In the genomic region with DNA sequence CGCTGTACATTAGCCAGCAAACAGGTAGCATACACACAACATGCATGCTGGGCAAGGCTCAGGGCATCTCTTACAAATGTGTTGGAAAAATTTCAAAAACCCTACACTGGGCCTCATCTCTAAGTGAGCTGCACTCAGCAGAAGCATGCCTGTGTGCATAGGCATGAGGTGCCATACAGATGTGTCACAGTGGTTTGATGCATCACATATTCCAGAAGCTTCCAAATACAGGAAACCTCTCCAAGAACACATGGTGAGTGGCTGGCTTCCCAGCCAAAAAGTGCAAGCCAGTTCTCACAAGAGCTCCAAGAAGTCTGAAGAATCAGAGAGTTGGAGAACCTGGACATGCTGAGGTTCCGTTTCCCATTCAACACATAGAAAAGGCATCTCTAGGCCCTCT, we compare ENCODE assay signal across 12 cellular contexts. TPM values are rescaled to one million over a fixed set of nuclear protein-coding genes. Genes with fewer than 3 reads are reported as not detected.
DNase-seq lines count a peak whose midpoint lies in the region; ATAC-seq and TF ChIP-seq lines count a peak whose summit lies in the region.
"Had no signal": no experiment of that assay in that cellular context is flagged by ENCODE, and none has a peak within 500 bp of the region (broad histone marks: within the 10 kb centered on the region; RNA-seq: fewer than 3 reads in every experiment).

No MANE protein-coding gene starts in this region.

- H3K36me3 ChIP-seq in adrenal gland (replicated peaks in 1 of 2) (peaks cover 0 to 100% of the 10 kb centered on the region in 2 donors), thyroid gland (peaks cover 64 to 84% of the 10 kb centered on the region in 2 donors), MM.1S (replicated peaks; ENCODE audit: insufficient read depth, low read length) (peaks cover 13% of the 10 kb centered on the region)

- ATAC-seq in activated T-cell treated with anti-CD3 and anti-CD28 coated beads, Interleukin-2, amount 50 U/mL, for 72 hours (replicated peaks in 1 of 2), result no peak
- ATAC-seq in HG02970 (IDR thresholded peaks at IDR 0.05; ENCODE audit: low FRiP score, unreplicated experiment), result no peak

- TF ChIP-seq POLR2A in adrenal gland (IDR thresholded peaks at IDR 0.05) (no peak), thyroid gland (IDR thresholded peaks at IDR 0.05) (no peak)

- peaks cover 37% of the 10 kb centered on the region for H3F3A ChIP-seq in MM.1S (ENCODE audit: insufficient read depth, low read length)

- H3K9me2 ChIP-seq in MM.1S (replicated peaks; ENCODE audit: insufficient read depth, low read length), result no peaks in the 10 kb centered on the region

- H3K27me3 ChIP-seq in adrenal gland (no peaks in the 10 kb centered on the region), thyroid gland (no peaks in the 10 kb centered on the region), MM.1S (replicated peaks; ENCODE audit: insufficient read depth, low read length) (no peaks in the 10 kb centered on the region)

- H4K20me1 ChIP-seq in MM.1S (ENCODE audit: insufficient read depth, low read length), result no peaks in the 10 kb centered on the region

- H3K4me1 ChIP-seq in adrenal gland (replicated peaks in 1 of 2), result peaks cover 45 to 100% of the 10 kb centered on the region in 2 donors
- peaks cover 54 to 98% of the 10 kb centered on the region in 2 donors for H3K4me1 ChIP-seq in thyroid gland
- H3K4me1 ChIP-seq in MM.1S (ENCODE audit: low read length), result peaks cover 46% of the 10 kb centered on the region

- peaks cover 81% of the 10 kb centered on the region for H3K79me2 ChIP-seq in MM.1S (ENCODE audit: low read length)

- H3K27me3 Mint-ChIP-seq in activated T-cell treated with anti-CD3 and anti-CD28 coated beads, Interleukin-2, amount 50 U/mL, for 72 hours (ENCODE audit: low read depth), result no peaks in the 10 kb centered on the region

- intact Hi-C loops in adrenal gland (cut with DNase I) (no loop called here), thyroid gland (cut with DNase I) (no loop called here)

- H3K4me3 Mint-ChIP-seq in activated T-cell treated with anti-CD3 and anti-CD28 coated beads, Interleukin-2, amount 50 U/mL, for 72 hours, result no peak overlapping the region
- H3K4me3 Mint-ChIP-seq: mesothelial cell of epicardium had no signal

- peaks cover 4 to 12% of the 10 kb centered on the region in 2 donors for H3K36me3 Mint-ChIP-seq in activated T-cell treated with anti-CD3 and anti-CD28 coated beads, Interleukin-2, amount 50 U/mL, for 72 hours (ENCODE audit: insufficient read depth in 2 of 2)
- H3K36me3 Mint-ChIP-seq: mesothelial cell of epicardium had no signal

- TF ChIP-seq CTCF in adrenal gland (IDR thresholded peaks at IDR 0.05) (no peak), thyroid gland (IDR thresholded peaks at IDR 0.05) (no peak), MM.1S (IDR thresholded peaks at IDR 0.05; ENCODE audit: low read length) (no peak)

- H3K4me1 Mint-ChIP-seq in activated T-cell treated with anti-CD3 and anti-CD28 coated beads, Interleukin-2, amount 50 U/mL, for 72 hours (ENCODE audit: low read depth), result peaks cover 48% of the 10 kb centered on the region

- H3K4me3 ChIP-seq in adrenal gland (no peak overlapping the region), thyroid gland (replicated peaks in 1 of 3) (no peak overlapping the region), MM.1S (ENCODE audit: low read length) (no peak overlapping the region)

- H3K27ac Mint-ChIP-seq in activated T-cell treated with anti-CD3 and anti-CD28 coated beads, Interleukin-2, amount 50 U/mL, for 72 hours, result peak overlapping the region; percentile 63
- H3K27ac Mint-ChIP-seq: mesothelial cell of epicardium had no signal

- DNase-seq in activated T-cell treated with anti-CD3 and anti-CD28 coated beads, Interleukin-2, amount 50 U/mL, for 72 hours, result no peak
- DNase-seq in activated T-cell treated with anti-CD3 and anti-CD28 coated beads, Interleukin-2, amount 50 U/mL, for 1 hour, result no peak
- peak in 1 of 7 donors; percentile 48 for DNase-seq in adrenal gland
- DNase-seq in iris pigment epithelial cell (ENCODE audit: low read depth), result peak; percentile 69
- DNase-seq in thyroid gland, result no peak
- no peak for DNase-seq in MM.1S
- no peak for DNase-seq in epidermal melanocyte (ENCODE audit: insufficient read length, low spot score)
- DNase-seq: KBM-7, NCI-H69, T-helper 2 cell had no signal

- H3K9ac ChIP-seq in MM.1S (ENCODE audit: low read length), result no peak overlapping the region

- H3K4me2 ChIP-seq in MM.1S (ENCODE audit: low read depth, low read length), result no peak overlapping the region

- H2AFZ ChIP-seq in MM.1S (ENCODE audit: low read length), result no peak overlapping the region

- H3K9me3 ChIP-seq in adrenal gland (replicated peaks in 1 of 3) (no peaks in the 10 kb centered on the region), thyroid gland (no peaks in the 10 kb centered on the region), MM.1S (replicated peaks; ENCODE audit: insufficient read depth, low read length) (no peaks in the 10 kb centered on the region)

- WGBS in adrenal gland, 4 donors, result 92 to 97% (median 95%) methylated on average over 2 of the region's 2 CpGs
- WGBS in thyroid gland, 2 donors, result 92 to 100% methylated on average over 2 of the region's 2 CpGs

- peak overlapping the region in 3 of 5 donors; percentile 43 to 81 (median 71) for H3K27ac ChIP-seq in adrenal gland
- H3K27ac ChIP-seq in thyroid gland, result peak overlapping the region in 2 of 3 donors; percentile 75 to 86
- no peak overlapping the region for H3K27ac ChIP-seq in MM.1S (ENCODE audit: low read length)

- H3K9me3 Mint-ChIP-seq in activated T-cell treated with anti-CD3 and anti-CD28 coated beads, Interleukin-2, amount 50 U/mL, for 72 hours, result no peaks in the 10 kb centered on the region
- H3K9me3 Mint-ChIP-seq: mesothelial cell of epicardium had no signal

RNA-seq across cellular contexts. Expression of gene CD46, which starts 58.3 kb away (rescaled TPM):
- 100 to 1,000 TPM; 108 to 120 TPM for total RNA-seq in activated T-cell treated with anti-CD3 and anti-CD28 coated beads, Interleukin-2, amount 50 U/mL, for 72 hours
- 100 to 1,000 TPM; 325 to 618 (median 520) TPM for total RNA-seq in adrenal gland
- 100 to 1,000 TPM in 2 of 3 donors, 10 to 100 TPM in 1; 94.9 to 407 (median 187) TPM for polyA plus RNA-seq in adrenal gland
- 100 to 1,000 TPM; 135 to 275 (median 180) TPM for total RNA-seq in thyroid gland
